In genomic region chr16:84617068-84617630, GRCh38 we compare ENCODE assay signal across 8 cellular contexts. TPM values are rescaled to one million over a fixed set of nuclear protein-coding genes. Genes with fewer than 3 reads are reported as not detected.
A peak's percentile ranks its signal among the peaks of the same experiment; 100 is the strongest.
DNase-seq lines count a peak whose midpoint lies in the region; ATAC-seq and TF ChIP-seq lines count a peak whose summit lies in the region.

No MANE protein-coding gene starts in this region.

- H3K27ac ChIP-seq in gastroesophageal sphincter (peak overlapping the region in 3 of 4 donors; percentile 80 to 82 (median 80)), rectal smooth muscle tissue (ENCODE audit: low read depth, low read length) (peak overlapping the region; percentile 68)

- peaks cover 0 to 2% (median 0%) of the 10 kb centered on the region in 7 donors for H3K9me3 Mint-ChIP-seq in CD14-positive monocyte

- DNase-seq in CD14-positive monocyte (ENCODE audit: low spot score) (no peak), HT1080 (ENCODE audit: low read depth) (peak; percentile 23), G401 (ENCODE audit: low spot score) (no peak), NCI-H2107 treated with DMSO at 0.1 percent for 48 hours (lab: John Stamatoyannopoulos, UW; ENCODE audit: unreplicated experiment) (no peak)
- peak; percentile 71 to 74 for DNase-seq in activated T-cell treated with anti-CD3 and anti-CD28 coated beads, Interleukin-2, amount 50 U/mL, for 48 hours

- intact Hi-C loops in CD14-positive monocyte (cut with micrococcal nuclease), result loop anchor here (5.0 kb wide), 3 partner anchors 45 to 110 kb away; no protein-coding TSS in a partner anchor

- H3K4me3 Mint-ChIP-seq in CD14-positive monocyte, result peak overlapping the region; percentile 98 to 99

- H3K36me3 ChIP-seq in gastroesophageal sphincter (no peaks in the 10 kb centered on the region), rectal smooth muscle tissue (ENCODE audit: control insufficient read depth, insufficient read depth, low read length) (no peaks in the 10 kb centered on the region)

- TF ChIP-seq CTCF in CD14-positive monocyte (IDR thresholded peaks at IDR 0.05), result no peak
- no peak for TF ChIP-seq CTCF in gastroesophageal sphincter (IDR thresholded peaks at IDR 0.05)

- H3K27ac Mint-ChIP-seq in CD14-positive monocyte, result peak overlapping the region; percentile 86 to 96 (median 91)

- no peak overlapping the region for H3K9ac ChIP-seq in rectal smooth muscle tissue (ENCODE audit: low read length)

- 14 to 32% methylated on average over 5 to 7 of the region's 30 CpGs for WGBS in gastroesophageal sphincter (ENCODE audit: low coverage in 1 of 2), 2 donors

- no peaks in the 10 kb centered on the region for H3K9me3 ChIP-seq in gastroesophageal sphincter

- in situ Hi-C loops in G401 (cut with HindIII; ENCODE audit: low sequenced_read_pairs), result no loop called here

- ATAC-seq in GM19455 (IDR thresholded peaks at IDR 0.05; ENCODE audit: unreplicated experiment) (peak; percentile 43), gastroesophageal sphincter (peak; percentile 4)

- no peak for TF ChIP-seq EP300 in gastroesophageal sphincter (IDR thresholded peaks at IDR 0.05)

- H3K4me1 ChIP-seq in gastroesophageal sphincter (peaks cover 0 to 54% (median 25%) of the 10 kb centered on the region in 3 donors), rectal smooth muscle tissue (ENCODE audit: control insufficient read depth, insufficient read depth, low read length) (peaks cover 10% of the 10 kb centered on the region)

- peaks cover 44 to 49% of the 10 kb centered on the region in 2 donors for H3K36me3 Mint-ChIP-seq in CD14-positive monocyte

- H3K27me3 Mint-ChIP-seq in CD14-positive monocyte (ENCODE audit: low read depth in 3 of 3), result no peaks in the 10 kb centered on the region

- H3K27me3 ChIP-seq in gastroesophageal sphincter (peaks cover 5% of the 10 kb centered on the region), rectal smooth muscle tissue (ENCODE audit: control insufficient read depth, insufficient read depth, low read length) (no peaks in the 10 kb centered on the region)

- no peak for TF ChIP-seq POLR2A in gastroesophageal sphincter (IDR thresholded peaks at IDR 0.05)

- peaks cover 58% of the 10 kb centered on the region for H3K4me1 Mint-ChIP-seq in CD14-positive monocyte

- H3K4me3 ChIP-seq in gastroesophageal sphincter (peak overlapping the region; percentile 45 to 74), rectal smooth muscle tissue (ENCODE audit: low read length) (peak overlapping the region; percentile 72)

RNA-seq across cellular contexts. Expression of gene COTL1, which starts 0.7 kb away (rescaled TPM):
- polyA plus RNA-seq in CD14-positive monocyte, result 1,000 to 10,000 TPM; 1,643 to 1,843 TPM
- total RNA-seq in HT1080 (2014; rRNA removed; shearing (Covaris generic)), result 187 and 217 TPM in 2 replicates
- polyA plus RNA-seq in HT1080 (2015; cell fraction: cytosol; rRNA removed), result 312 and 324 TPM in 2 replicates
- polyA plus RNA-seq in HT1080 (2015; cell fraction: nucleus; rRNA removed), result 73.4 and 82.7 TPM in 2 replicates
- total RNA-seq in gastroesophageal sphincter, result 10 to 100 TPM; 13.1 to 46.2 (median 37.3) TPM
- total RNA-seq in G401 (2014; rRNA removed; shearing (Covaris generic)), result 69.0 and 79.9 TPM in 2 replicates

RNA-seq across cellular contexts. Expression of gene KLHL36, which starts 31.2 kb away (rescaled TPM):
- 10 to 100 TPM; 12.1 to 14.2 TPM for polyA plus RNA-seq in CD14-positive monocyte
- total RNA-seq in HT1080 (2014; rRNA removed; shearing (Covaris generic)), result 18.1 and 22.9 TPM in 2 replicates
- 19.3 and 22.5 TPM in 2 replicates for polyA plus RNA-seq in HT1080 (2015; cell fraction: cytosol; rRNA removed)
- 39.3 and 45.7 TPM in 2 replicates for polyA plus RNA-seq in HT1080 (2015; cell fraction: nucleus; rRNA removed)
- 100 to 1,000 TPM in 1 of 4 donors, 10 to 100 TPM in 3; 70.5 to 114 (median 80.5) TPM for total RNA-seq in gastroesophageal sphincter
- 29.7 and 35.2 TPM in 2 replicates for total RNA-seq in G401 (2014; rRNA removed; shearing (Covaris generic))

Comparison
In these comparisons a context has a peak if more than half of its experiments do, and no peak if none do; other contexts are left out.
1. DNase-seq: peak in HT1080 (single experiment) and activated T-cell treated with anti-CD3 and anti-CD28 coated beads, Interleukin-2, amount 50 U/mL, for 48 hours (2 of 2); none in CD14-positive monocyte (single experiment), G401 (single experiment) and NCI-H2107 treated with DMSO at 0.1 percent for 48 hours (single experiment).